In genomic region chr1:151790071-151790939, GRCh38 we compare ENCODE assay signal across 8 cellular contexts. TPM values are rescaled to one million over a fixed set of nuclear protein-coding genes. Genes with fewer than 3 reads are reported as not detected.
DNase-seq lines count a peak whose midpoint lies in the region; ATAC-seq and TF ChIP-seq lines count a peak whose summit lies in the region.

TDRKH (minus strand) TSS chr1:151790500; CDS start chr1:151783022, 7,478 bp downstream.

- H3K9me3 ChIP-seq in T-helper 17 cell (ENCODE audit: control insufficient read depth, low read length, poor library complexity, severe bottlenecking) (no peaks in the 10 kb centered on the region), right atrium auricular region (no peaks in the 10 kb centered on the region), psoas muscle (no peaks in the 10 kb centered on the region), uterus (no peaks in the 10 kb centered on the region)

- peak within 1 kb of the TSS; percentile 97 for H3K27ac Mint-ChIP-seq in T-helper 17 cell

- no peaks in the 10 kb centered on the region for H3K27me3 Mint-ChIP-seq in T-helper 17 cell

- TF ChIP-seq CTCF in GM13977 (IDR thresholded peaks at IDR 0.05; ENCODE audit: extremely low read depth, insufficient read depth, missing control alignments) (peak; percentile 37), right atrium auricular region (IDR thresholded peaks at IDR 0.05) (peak; percentile 13 to 47), psoas muscle (IDR thresholded peaks at IDR 0.05) (peak; percentile 19), uterus (IDR thresholded peaks at IDR 0.05) (peak in 2 of 4 experiments; percentile 19 to 33)

- peak within 1 kb of the TSS; percentile 76 to 89 for H3K4me3 ChIP-seq in right atrium auricular region
- H3K4me3 ChIP-seq in psoas muscle = peak within 1 kb of the TSS; percentile 91
- peak within 1 kb of the TSS; percentile 47 to 53 for H3K4me3 ChIP-seq in uterus

- intact Hi-C loops in psoas muscle (cut with DNase I) = loop anchor here in 1 of 2 donors (5.0 kb wide), 1 partner anchor 47 kb away; the partner anchor contains the start of gene C2CD4D
- intact Hi-C loops in uterus (cut with DNase I; ENCODE audit: low total_unique reads) = no loop called here

- in situ Hi-C loops in GM13977 (cut with MboI; ENCODE audit: low pct_unique_long_range_greater_than_20kb, low sequenced_read_pairs, unreplicated experiment) = no loop called here

- H3K27me3 ChIP-seq in right atrium auricular region (no peaks in the 10 kb centered on the region), psoas muscle (ENCODE audit: insufficient read depth in 3 of 3, low read length in 2 of 3) (no peaks in the 10 kb centered on the region), uterus (no peaks in the 10 kb centered on the region)

- H3K27ac ChIP-seq in angular gyrus (ENCODE audit: low read depth, low read length) (peak within 1 kb of the TSS; percentile 23), right atrium auricular region (peak within 1 kb of the TSS; percentile 59 to 61), psoas muscle (peak within 1 kb of the TSS; percentile 70), uterus (peak within 1 kb of the TSS in 1 of 2 donors; percentile 61)

- peaks cover 21% of the 10 kb centered on the region for H3K4me1 Mint-ChIP-seq in T-helper 17 cell

- TF ChIP-seq POLR2A in uterus (IDR thresholded peaks at IDR 0.05) = peak; percentile 57 to 69

- DNase-seq in GM13977 (ENCODE audit: low spot score) (peak; percentile 99), NCI-H146 treated with DMSO at 0.1 percent for 48 hours (lab: John Stamatoyannopoulos, UW; ENCODE audit: unreplicated experiment) (peak; percentile 100), T-helper 17 cell (peak; percentile 94 to 98 (median 96)), right atrium auricular region (ENCODE audit: low spot score) (peak; percentile 99), psoas muscle (peak; percentile 99), uterus (peak; percentile 93 to 96)

- ATAC-seq in HG02884 (IDR thresholded peaks at IDR 0.05; ENCODE audit: unreplicated experiment) = peak; percentile 89
- ATAC-seq in T-helper 17 cell = peak; percentile 96
- ATAC-seq in psoas muscle = peak; percentile 98 to 99 (median 99)

- peak within 1 kb of the TSS; percentile 100 for H3K4me3 Mint-ChIP-seq in T-helper 17 cell

- H3K36me3 Mint-ChIP-seq in T-helper 17 cell (ENCODE audit: low read depth) = peaks cover 9% of the 10 kb centered on the region

- WGBS in psoas muscle, 3 donors = 0 to 1% (median 1%) methylated on average over 54 to 58 of the region's 58 CpGs

- H3K36me3 ChIP-seq in right atrium auricular region = no peaks in the 10 kb centered on the region
- H3K36me3 ChIP-seq in psoas muscle (ENCODE audit: insufficient read depth in 1 of 2, low read depth in 1 of 2) = peaks cover 0 to 11% of the 10 kb centered on the region in 2 donors
- no peaks in the 10 kb centered on the region for H3K36me3 ChIP-seq in uterus

- H3K4me1 ChIP-seq in right atrium auricular region (peaks cover 0 to 14% of the 10 kb centered on the region in 2 donors), psoas muscle (peaks cover 12% of the 10 kb centered on the region), uterus (no peaks in the 10 kb centered on the region)

RNA-seq across cellular contexts. Expression of gene TDRKH, which starts in this region (rescaled TPM):
- total RNA-seq in T-helper 17 cell (10 to 100 TPM; 11.3 to 17.7 TPM), right atrium auricular region (1 to 10 TPM; 3.3 to 4.2 TPM), psoas muscle (10 to 100 TPM in 1 of 4 donors, 1 to 10 TPM in 3; 4.1 to 12.1 (median 5.8) TPM), uterus (1 to 10 TPM in 2 of 4 donors, under 1 TPM in 2; 0.26 to 6.8 (median 1.8) TPM)
- polyA plus RNA-seq in psoas muscle = 1 to 10 TPM; 2.4 to 8.1 (median 3.6) TPM
